1 cellular context compared by ENCODE assay signal in genomic region chr12:79689477-79690155, GRCh38.
TF ChIP-seq lines count a peak whose summit lies in the region.

No MANE protein-coding gene starts in this region.

TF ChIP-seq in GM12878, 131 proteins besides CTCF, POLR2A, EP300 and RAD21 (continued from another document and continues in another):
- TF ChIP-seq ZBTB40 (IDR thresholded peaks at IDR 0.05; ENCODE audit: borderline replicate concordance) (no peak), ASH2L (IDR thresholded peaks at IDR 0.05; ENCODE audit: borderline replicate concordance, low read depth) (no peak), ATF3 (IDR thresholded peaks at IDR 0.05; ENCODE audit: borderline replicate concordance, extremely low read depth, low read depth, low read length) (no peak), IKZF1 (conservative IDR thresholded peaks at IDR 0.05) (peak; percentile 79), CEBPZ (IDR thresholded peaks at IDR 0.05; ENCODE audit: low read depth, low read length) (no peak), PBX3 (IDR thresholded peaks at IDR 0.05; ENCODE audit: insufficient replicate concordance, low read depth, low read length) (no peak), TCF3 (IDR thresholded peaks at IDR 0.05; ENCODE audit: borderline replicate concordance, insufficient read depth, low read depth, low read length) (0 out of 2 replicates have a peak, but pooled peaks have one; percentile 13), EGR1 (IDR thresholded peaks at IDR 0.05; ENCODE audit: borderline replicate concordance in 1 of 2, low read depth in 2 of 2, low read length in 2 of 2) (peak in 1 of 2 experiments; percentile 62; a peak in 1 of 3 replicates), NR2F1 (conservative IDR thresholded peaks at IDR 0.05) (peak; percentile 54; the same call in 1 of the 2 replicates), CHD4 (IDR thresholded peaks at IDR 0.05) (no peak), USF2 (IDR thresholded peaks at IDR 0.05; ENCODE audit: borderline replicate concordance, low read depth, low read length) (no peak), PRDM15 (CRISPR knock-in tag; IDR thresholded peaks at IDR 0.05) (no peak), IKZF2 (IDR thresholded peaks at IDR 0.05) (peak; percentile 22 to 56), ETV6 (conservative IDR thresholded peaks at IDR 0.05 in 1 of 2, IDR thresholded peaks at IDR 0.05 in 1 of 2; ENCODE audit: borderline replicate concordance in 1 of 2, low read depth in 1 of 2) (0 out of 4 replicates have a peak, but pooled peaks of 1 of the 2 experiments have one; percentile 10), JUND (IDR thresholded peaks at IDR 0.05; ENCODE audit: low read depth, low read length) (no peak), FOXK2 (IDR thresholded peaks at IDR 0.05) (no peak), ZNF207 (IDR thresholded peaks at IDR 0.05; ENCODE audit: borderline replicate concordance) (no peak), BMI1 (IDR thresholded peaks at IDR 0.05; ENCODE audit: borderline replicate concordance) (no peak), SREBF1 (IDR thresholded peaks at IDR 0.05; ENCODE audit: low read length) (no peak), MYC (IDR thresholded peaks at IDR 0.05; ENCODE audit: insufficient read depth, insufficient read length, insufficient replicate concordance, low read length, severe bottlenecking) (peak; percentile 28), MEF2A (IDR thresholded peaks at IDR 0.05; ENCODE audit: insufficient read depth, low read depth, low read length) (no peak), RB1 (IDR thresholded peaks at IDR 0.05; ENCODE audit: borderline replicate concordance) (no peak; the same call in 1 of the 2 replicates), NBN (IDR thresholded peaks at IDR 0.05) (0 out of 2 replicates have a peak, but pooled peaks have one; percentile 8), ZSCAN29 (IDR thresholded peaks at IDR 0.05) (no peak), BCLAF1 (IDR thresholded peaks at IDR 0.05) (no peak), ZBTB4 (CRISPR knock-in tag; IDR thresholded peaks at IDR 0.05) (no peak), ZNF274 (IDR thresholded peaks at IDR 0.05; ENCODE audit: insufficient read depth, insufficient read length) (no peak), USF1 (IDR thresholded peaks at IDR 0.05; ENCODE audit: borderline replicate concordance, extremely low read length, insufficient read depth, low read depth, low read length) (peak; percentile 6), LARP7 (IDR thresholded peaks at IDR 0.05) (peak; percentile 72), SUZ12 (IDR thresholded peaks at IDR 0.05; ENCODE audit: unreplicated experiment) (no peak), SMC3 (IDR thresholded peaks at IDR 0.05; ENCODE audit: borderline replicate concordance, low read length) (no peak), STAT3 (IDR thresholded peaks at IDR 0.05; ENCODE audit: low read depth, low read length) (no peak), SUPT20H (IDR thresholded peaks at IDR 0.05; ENCODE audit: borderline replicate concordance, control insufficient read depth, low read depth, low read length) (no peak), BCL11A (IDR thresholded peaks at IDR 0.05; ENCODE audit: low read depth, low read length) (no peak), SP1 (IDR thresholded peaks at IDR 0.05; ENCODE audit: low read depth, low read length) (no peak), SIN3A (IDR thresholded peaks at IDR 0.05; ENCODE audit: low read depth, low read length) (peak; percentile 50; the same call in 1 of the 2 replicates), EZH2 (IDR thresholded peaks at IDR 0.05; ENCODE audit: borderline replicate concordance, control insufficient read depth, low read depth, low read length) (no peak), ZNF24 (IDR thresholded peaks at IDR 0.05) (0 out of 2 replicates have a peak, but pooled peaks have one; percentile 65), CREB1 (IDR thresholded peaks at IDR 0.05; ENCODE audit: low read depth) (peak; percentile 0; the same call in 1 of the 2 replicates)
